ENCODE assay signal across 16 cellular contexts in the genomic region with DNA sequence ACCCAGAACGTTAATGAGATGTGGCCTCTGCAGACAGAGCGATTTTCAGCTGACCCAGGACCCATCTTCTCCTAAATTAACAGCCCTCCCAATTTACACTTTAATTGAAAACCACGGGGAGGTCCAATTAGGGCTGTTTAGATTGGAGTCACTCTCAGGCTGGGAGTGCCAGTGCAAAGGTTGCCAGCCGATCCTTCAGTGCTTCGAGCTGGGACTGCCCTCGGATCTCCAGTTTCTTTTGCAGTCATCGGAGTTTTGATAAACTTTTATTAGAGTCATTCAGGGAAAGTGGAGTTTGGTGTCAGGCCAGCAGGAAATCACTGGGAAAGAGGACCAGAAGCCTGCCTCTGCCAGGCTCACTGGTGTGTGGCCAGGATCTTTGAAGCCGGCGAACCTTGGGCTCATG.
DNase-seq lines count a peak whose midpoint lies in the region; ATAC-seq and TF ChIP-seq lines count a peak whose summit lies in the region.
"Had no signal": no experiment of that assay in that cellular context is flagged by ENCODE, and none has a peak within 500 bp of the region (broad histone marks: within the 10 kb centered on the region; RNA-seq: fewer than 3 reads in every experiment).

No MANE protein-coding gene starts in this region.

- intact Hi-C loops in Calu3 (cut with micrococcal nuclease; ENCODE audit: unreplicated experiment) = loop anchor here (5.0 kb wide), 1 partner anchor 41 kb away; no protein-coding TSS in a partner anchor
- intact Hi-C loops in left ventricle myocardium inferior (cut with micrococcal nuclease) = no loop called here

- no peaks in the 10 kb centered on the region for H3K9me3 Mint-ChIP-seq in Calu3 (ENCODE audit: low read depth, unreplicated experiment)
- no peaks in the 10 kb centered on the region for H3K9me3 Mint-ChIP-seq in WTC11
- H3K9me3 Mint-ChIP-seq: immature natural killer cell; naive thymus-derived CD8-positive, alpha-beta T cell had no signal

- TF ChIP-seq CTCF in Calu3 (IDR thresholded peaks at IDR 0.05; ENCODE audit: unreplicated experiment) = no peak
- TF ChIP-seq CTCF in WTC11 (IDR thresholded peaks at IDR 0.05) = no peak
- TF ChIP-seq CTCF in left ventricle myocardium inferior (IDR thresholded peaks at IDR 0.05; ENCODE audit: borderline replicate concordance) = no peak

- ATAC-seq in WTC11 (peak; percentile 21; the same call in 1 of the 2 replicates), HG03159 (IDR thresholded peaks at IDR 0.05; ENCODE audit: unreplicated experiment) (no peak)
- ATAC-seq: naive thymus-derived CD8-positive, alpha-beta T cell had no signal

- H3K4me1 ChIP-seq in left ventricle myocardium inferior = peaks cover 17% of the 10 kb centered on the region
- peaks cover 11 to 18% of the 10 kb centered on the region in 2 donors for H3K4me1 ChIP-seq in muscle layer of duodenum (ENCODE audit: control insufficient read depth in 1 of 2, insufficient read depth in 2 of 2, low read length in 2 of 2)

- H3K27me3 Mint-ChIP-seq in Calu3 (ENCODE audit: unreplicated experiment) (no peaks in the 10 kb centered on the region), WTC11 (ENCODE audit: low read depth) (no peaks in the 10 kb centered on the region)

- H3K27ac Mint-ChIP-seq in Calu3 (ENCODE audit: unreplicated experiment) = peak overlapping the region; percentile 42
- no peak overlapping the region for H3K27ac Mint-ChIP-seq in WTC11

- peak overlapping the region; percentile 30 for H3K4me3 Mint-ChIP-seq in Calu3 (ENCODE audit: low read depth, unreplicated experiment)
- no peak overlapping the region for H3K4me3 Mint-ChIP-seq in WTC11
- H3K4me3 Mint-ChIP-seq: naive thymus-derived CD8-positive, alpha-beta T cell had no signal

- no TSS peak for BruUV-seq in Calu3 (replicated peaks; lab: Mats Ljungman, UMichigan)

- H3K36me3 ChIP-seq in left ventricle myocardium inferior (peaks cover 7% of the 10 kb centered on the region), muscle layer of duodenum (ENCODE audit: control insufficient read depth in 1 of 2, insufficient read depth in 2 of 2, low read length in 2 of 2) (peaks cover 4 to 19% of the 10 kb centered on the region in 2 donors)

- H3K4me1 Mint-ChIP-seq in Calu3 (ENCODE audit: low read depth, unreplicated experiment) (peaks cover 20% of the 10 kb centered on the region), WTC11 (peaks cover 17% of the 10 kb centered on the region)

- H3K27ac ChIP-seq in left ventricle myocardium inferior (replicated peaks) (peak overlapping the region; percentile 78), muscle layer of duodenum (ENCODE audit: low read length) (peak overlapping the region; percentile 86), substantia nigra (ENCODE audit: low read depth, low read length, poor library complexity, severe bottlenecking) (no peak overlapping the region)
- H3K27ac ChIP-seq: adrenal gland, sigmoid colon had no signal

- H3K27me3 ChIP-seq in left ventricle myocardium inferior (ENCODE audit: low read depth) = no peaks in the 10 kb centered on the region
- no peaks in the 10 kb centered on the region for H3K27me3 ChIP-seq in muscle layer of duodenum (ENCODE audit: low read depth, low read length)
- H3K27me3 ChIP-seq: adrenal gland, MG63, sigmoid colon had no signal

- H3K9me3 ChIP-seq in left ventricle myocardium inferior (replicated peaks) (no peaks in the 10 kb centered on the region), muscle layer of duodenum (ENCODE audit: control insufficient read depth in 1 of 2, low read length in 2 of 2) (no peaks in the 10 kb centered on the region)
- H3K9me3 ChIP-seq: adrenal gland, MG63, sigmoid colon had no signal

- peak overlapping the region; percentile 20 for H3K4me3 ChIP-seq in left ventricle myocardium inferior
- H3K4me3 ChIP-seq in muscle layer of duodenum (ENCODE audit: low read depth in 1 of 2, low read length in 2 of 2) = peak overlapping the region in 1 of 2 donors; percentile 38
- H3K4me3 ChIP-seq: adrenal gland, MG63, sigmoid colon had no signal

- DNase-seq in Calu3 = no peak
- DNase-seq in WTC11 (ENCODE audit: low spot score) = no peak
- no peak for DNase-seq in left ventricle myocardium inferior
- DNase-seq in stimulated activated CD4-positive, alpha-beta T cell treated with anti-CD3 and anti-CD28 coated beads, Interleukin-2, amount 100 ng/mL, for 24 hours = no peak
- DNase-seq in SIG-M5 (lab: John Stamatoyannopoulos, UW) = no peak
- DNase-seq in substantia nigra (lab: John Stamatoyannopoulos, UW) = no peak
- DNase-seq: ACHN; immature natural killer cell; MG63; naive thymus-derived CD8-positive, alpha-beta T cell; NCI-H1930; sigmoid colon; stimulated activated CD4-positive, alpha-beta T cell treated with anti-CD3 and anti-CD28 coated beads, Interleukin-4, amount 100 ng/mL, for 1 hour had no signal

- POLR2A ChIA-PET in WTC11 (lab: Charles Lee) = interaction anchor here (0.7 kb wide), 1 partner anchor 278 kb away, joined by 3 read pairs; no protein-coding TSS in a partner anchor

- CTCF ChIA-PET in Calu3 (lab: Charles Lee) = no interaction called here
- CTCF ChIA-PET in WTC11 (lab: Charles Lee) = interaction anchor here (1.2 kb wide), 1 partner anchor 17 kb away, joined by 3 read pairs; no protein-coding TSS in a partner anchor

- peaks cover 7% of the 10 kb centered on the region for H3K36me3 Mint-ChIP-seq in Calu3 (ENCODE audit: insufficient read depth, unreplicated experiment)
- H3K36me3 Mint-ChIP-seq in WTC11 = peaks cover 27% of the 10 kb centered on the region
- H3K36me3 Mint-ChIP-seq: immature natural killer cell; naive thymus-derived CD8-positive, alpha-beta T cell had no signal

TF ChIP-seq in WTC11, 78 proteins besides CTCF, POLR2A, EP300 and RAD21:
- TF ChIP-seq, protein P1, sequence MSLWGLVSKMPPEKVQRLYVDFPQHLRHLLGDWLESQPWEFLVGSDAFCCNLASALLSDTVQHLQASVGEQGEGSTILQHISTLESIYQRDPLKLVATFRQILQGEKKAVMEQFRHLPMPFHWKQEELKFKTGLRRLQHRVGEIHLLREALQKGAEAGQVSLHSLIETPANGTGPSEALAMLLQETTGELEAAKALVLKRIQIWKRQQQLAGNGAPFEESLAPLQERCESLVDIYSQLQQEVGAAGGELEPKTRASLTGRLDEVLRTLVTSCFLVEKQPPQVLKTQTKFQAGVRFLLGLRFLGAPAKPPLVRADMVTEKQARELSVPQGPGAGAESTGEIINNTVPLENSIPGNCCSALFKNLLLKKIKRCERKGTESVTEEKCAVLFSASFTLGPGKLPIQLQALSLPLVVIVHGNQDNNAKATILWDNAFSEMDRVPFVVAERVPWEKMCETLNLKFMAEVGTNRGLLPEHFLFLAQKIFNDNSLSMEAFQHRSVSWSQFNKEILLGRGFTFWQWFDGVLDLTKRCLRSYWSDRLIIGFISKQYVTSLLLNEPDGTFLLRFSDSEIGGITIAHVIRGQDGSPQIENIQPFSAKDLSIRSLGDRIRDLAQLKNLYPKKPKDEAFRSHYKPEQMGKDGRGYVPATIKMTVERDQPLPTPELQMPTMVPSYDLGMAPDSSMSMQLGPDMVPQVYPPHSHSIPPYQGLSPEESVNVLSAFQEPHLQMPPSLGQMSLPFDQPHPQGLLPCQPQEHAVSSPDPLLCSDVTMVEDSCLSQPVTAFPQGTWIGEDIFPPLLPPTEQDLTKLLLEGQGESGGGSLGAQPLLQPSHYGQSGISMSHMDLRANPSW (CRISPR knock-in tag; conservative IDR thresholded peaks at IDR 0.05; ENCODE audit: low read depth) = no peak
- TF ChIP-seq, protein P2, sequence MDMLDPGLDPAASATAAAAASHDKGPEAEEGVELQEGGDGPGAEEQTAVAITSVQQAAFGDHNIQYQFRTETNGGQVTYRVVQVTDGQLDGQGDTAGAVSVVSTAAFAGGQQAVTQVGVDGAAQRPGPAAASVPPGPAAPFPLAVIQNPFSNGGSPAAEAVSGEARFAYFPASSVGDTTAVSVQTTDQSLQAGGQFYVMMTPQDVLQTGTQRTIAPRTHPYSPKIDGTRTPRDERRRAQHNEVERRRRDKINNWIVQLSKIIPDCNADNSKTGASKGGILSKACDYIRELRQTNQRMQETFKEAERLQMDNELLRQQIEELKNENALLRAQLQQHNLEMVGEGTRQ (CRISPR knock-in tag; IDR thresholded peaks at IDR 0.05) = no peak
- TF ChIP-seq, protein P3, sequence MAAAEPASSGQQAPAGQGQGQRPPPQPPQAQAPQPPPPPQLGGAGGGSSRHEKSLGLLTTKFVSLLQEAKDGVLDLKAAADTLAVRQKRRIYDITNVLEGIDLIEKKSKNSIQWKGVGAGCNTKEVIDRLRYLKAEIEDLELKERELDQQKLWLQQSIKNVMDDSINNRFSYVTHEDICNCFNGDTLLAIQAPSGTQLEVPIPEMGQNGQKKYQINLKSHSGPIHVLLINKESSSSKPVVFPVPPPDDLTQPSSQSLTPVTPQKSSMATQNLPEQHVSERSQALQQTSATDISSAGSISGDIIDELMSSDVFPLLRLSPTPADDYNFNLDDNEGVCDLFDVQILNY (CRISPR knock-in tag; IDR thresholded peaks at IDR 0.05) = no peak
- TF ChIP-seq ZNF138 (CRISPR knock-in tag; conservative IDR thresholded peaks at IDR 0.05) = no peak
